Comparison of ENCODE assay signal across 8 cellular contexts in genomic region chr9:129937879-129938278, GRCh38.
A peak's percentile ranks its signal among the peaks of the same experiment; 100 is the strongest.
DNase-seq lines count a peak whose midpoint lies in the region; ATAC-seq and TF ChIP-seq lines count a peak whose summit lies in the region.
"Not testable (repeated sequence)": the region's sequence is repeated elsewhere in the genome, so short reads cannot be mapped to it uniquely, and the experiment has no call there.

No MANE protein-coding gene starts in this region.

- H2AFZ ChIP-seq in SK-N-SH (ENCODE audit: low read depth) = not testable (repeated sequence)

- peaks cover 57% of the 10 kb centered on the region for H3F3A ChIP-seq in SK-N-SH (replicated peaks; ENCODE audit: insufficient read depth)

- not testable (repeated sequence) for TF ChIP-seq CTCF in CD4-positive, alpha-beta T cell (IDR thresholded peaks at IDR 0.05); SK-N-SH (IDR thresholded peaks at IDR 0.05); dorsolateral prefrontal cortex (IDR thresholded peaks at IDR 0.05 in 54 of 56, conservative IDR thresholded peaks at IDR 0.05 in 2 of 56; ENCODE audit: low read depth in 1 of 56, partially characterized antibody in 56 of 56); right atrium auricular region (IDR thresholded peaks at IDR 0.05); natural killer cell (IDR thresholded peaks at IDR 0.05); upper lobe of right lung (IDR thresholded peaks at IDR 0.05)

- CTCF ChIA-PET in CD4-positive, alpha-beta T cell (lab: Charles Lee) = interaction anchor here (0.5 kb wide), 1 partner anchor 53 kb away, joined by 3 read pairs; no protein-coding TSS in a partner anchor
- CTCF ChIA-PET in SK-N-SH (lab: Yijun Ruan, JAX) = interaction anchor here (1.0 to 2.2 kb wide), 2 partner anchors 53 to 211 kb away, joined by 3 to 5 read pairs; no protein-coding TSS in a partner anchor

- H3K79me2 ChIP-seq in SK-N-SH (ENCODE audit: insufficient read depth) = not testable (repeated sequence)

- H4K20me1 ChIP-seq in SK-N-SH (ENCODE audit: insufficient read depth) = not testable (repeated sequence)

- POLR2A ChIA-PET in CD4-positive, alpha-beta T cell (lab: Charles Lee) = interaction anchor here (0.7 to 2.0 kb wide), 2 partner anchors 18 to 25 kb away, joined by 3 to 5 read pairs; no protein-coding TSS in a partner anchor
- POLR2A ChIA-PET in SK-N-SH (lab: Yijun Ruan, JAX) = not testable (repeated sequence)

- not testable (repeated sequence) for H3K4me3 ChIP-seq in SK-N-SH (ENCODE audit: low read depth in 2 of 2, low read length in 1 of 2); right atrium auricular region; upper lobe of right lung
- H3K4me3 ChIP-seq in adipocyte (ENCODE audit: low read length) (peak overlapping the region; percentile 44), dorsolateral prefrontal cortex (peak overlapping the region in 2 of 59 donors; percentile 22 to 30)

- not testable (repeated sequence) for H3K36me3 ChIP-seq in SK-N-SH (replicated peaks in 1 of 2; ENCODE audit: control insufficient read depth in 1 of 2, insufficient read depth in 2 of 2, low read length in 1 of 2); adipocyte (ENCODE audit: control insufficient read depth, insufficient read depth, low read length, severe bottlenecking); right atrium auricular region; upper lobe of right lung

- 0 out of 2 replicates have a peak overlapping the region, but pooled peaks have one; percentile 61 for H3K4me2 ChIP-seq in SK-N-SH

- peaks cover 57% of the 10 kb centered on the region for H3K36me3 Mint-ChIP-seq in CD4-positive, alpha-beta T cell (ENCODE audit: low read depth)
- not testable (repeated sequence) for H3K36me3 Mint-ChIP-seq in natural killer cell
- H3K36me3 Mint-ChIP-seq in stimulated activated naive CD8-positive, alpha-beta T cell treated with anti-CD3 and anti-CD28 coated beads, Interleukin-15, Interleukin-2, amounts not matched to agents 100 ng/mL and 50 ng/mL, for 24 hours (ENCODE audit: low read depth) = peaks cover 68% of the 10 kb centered on the region

- H3K4me1 ChIP-seq in SK-N-SH (ENCODE audit: control insufficient read depth in 1 of 2, insufficient read depth in 2 of 2, low read depth in 1 of 2, low read length in 1 of 2) = peaks cover 10 to 61% of the 10 kb centered on the region in 2 experiments
- peaks cover 47% of the 10 kb centered on the region for H3K4me1 ChIP-seq in adipocyte (ENCODE audit: control insufficient read depth, insufficient read depth, low read length)
- peaks cover 0 to 30% of the 10 kb centered on the region in 2 donors for H3K4me1 ChIP-seq in right atrium auricular region
- peaks cover 48% of the 10 kb centered on the region for H3K4me1 ChIP-seq in upper lobe of right lung

- peaks cover 64% of the 10 kb centered on the region for H3K4me1 Mint-ChIP-seq in CD4-positive, alpha-beta T cell (ENCODE audit: low read depth)
- peaks cover 39 to 43% of the 10 kb centered on the region in 2 donors for H3K4me1 Mint-ChIP-seq in natural killer cell
- H3K4me1 Mint-ChIP-seq in stimulated activated naive CD8-positive, alpha-beta T cell treated with anti-CD3 and anti-CD28 coated beads, Interleukin-15, Interleukin-2, amounts not matched to agents 100 ng/mL and 50 ng/mL, for 24 hours (ENCODE audit: low read depth) = peaks cover 71% of the 10 kb centered on the region

- intact Hi-C loops in CD4-positive, alpha-beta T cell (cut with DNase I, micrococcal nuclease); dorsolateral prefrontal cortex (cut with DNase I); natural killer cell (cut with micrococcal nuclease); upper lobe of right lung (cut with DNase I): not testable (repeated sequence)

- H3K9me3 ChIP-seq in CD4-positive, alpha-beta T cell (ENCODE audit: control insufficient read depth, low read length); adipocyte (ENCODE audit: control insufficient read depth, low read length); right atrium auricular region; upper lobe of right lung: not testable (repeated sequence)
- H3K9me3 ChIP-seq in SK-N-SH = peaks cover 10% of the 10 kb centered on the region; the same call in 1 of the 2 replicates

- peak overlapping the region; percentile 90 for H3K27ac Mint-ChIP-seq in CD4-positive, alpha-beta T cell
- peak overlapping the region; percentile 84 to 88 for H3K27ac Mint-ChIP-seq in natural killer cell
- peak overlapping the region; percentile 74 for H3K27ac Mint-ChIP-seq in stimulated activated naive CD8-positive, alpha-beta T cell treated with anti-CD3 and anti-CD28 coated beads, Interleukin-15, Interleukin-2, amounts not matched to agents 100 ng/mL and 50 ng/mL, for 24 hours

- not testable (repeated sequence) for DNase-seq in CD4-positive, alpha-beta T cell; SK-N-SH; adipocyte (ENCODE audit: low read depth); dorsolateral prefrontal cortex; natural killer cell; upper lobe of right lung
- DNase-seq in right atrium auricular region (ENCODE audit: low spot score) = peak; percentile 53

- H3K27me3 Mint-ChIP-seq in CD4-positive, alpha-beta T cell; natural killer cell (ENCODE audit: low read depth in 2 of 2); stimulated activated naive CD8-positive, alpha-beta T cell treated with anti-CD3 and anti-CD28 coated beads, Interleukin-15, Interleukin-2, amounts not matched to agents 100 ng/mL and 50 ng/mL, for 24 hours: not testable (repeated sequence)

- not testable (repeated sequence) for H3K9me2 ChIP-seq in SK-N-SH

- not testable (repeated sequence) for H3K4me3 Mint-ChIP-seq in CD4-positive, alpha-beta T cell; natural killer cell; stimulated activated naive CD8-positive, alpha-beta T cell treated with anti-CD3 and anti-CD28 coated beads, Interleukin-15, Interleukin-2, amounts not matched to agents 100 ng/mL and 50 ng/mL, for 24 hours

- TF ChIP-seq EP300 in SK-N-SH (IDR thresholded peaks at IDR 0.05; ENCODE audit: borderline replicate concordance in 1 of 2, low read depth in 1 of 2, low read length in 1 of 2) = not testable (repeated sequence)

- H3K9ac ChIP-seq in SK-N-SH (peak overlapping the region; percentile 44; the same call in 1 of the 2 replicates), adipocyte (ENCODE audit: low read length) (peak overlapping the region; percentile 49)

- 87% methylated on average over 5 of the region's 5 CpGs for WGBS in SK-N-SH (ENCODE audit: low lambda C conversion rate)

- H3K27me3 ChIP-seq in CD4-positive, alpha-beta T cell (ENCODE audit: control insufficient read depth, insufficient read depth, low read length); SK-N-SH (ENCODE audit: insufficient read depth); adipocyte (replicated peaks; ENCODE audit: control insufficient read depth, insufficient read depth, low read length); dorsolateral prefrontal cortex; right atrium auricular region; upper lobe of right lung: not testable (repeated sequence)

- H3K9me3 Mint-ChIP-seq in CD4-positive, alpha-beta T cell; natural killer cell; stimulated activated naive CD8-positive, alpha-beta T cell treated with anti-CD3 and anti-CD28 coated beads, Interleukin-15, Interleukin-2, amounts not matched to agents 100 ng/mL and 50 ng/mL, for 24 hours: not testable (repeated sequence)

- not testable (repeated sequence) for H3K27ac ChIP-seq in CD4-positive, alpha-beta T cell (ENCODE audit: low read depth, low read length)
- H3K27ac ChIP-seq in SK-N-SH (ENCODE audit: low read depth in 2 of 2, low read length in 1 of 2) (peak overlapping the region; percentile 1 to 89; a peak in 3 of 4 replicates), dorsolateral prefrontal cortex (peak overlapping the region; percentile 49 to 96 (median 88)), right atrium auricular region (peak overlapping the region; percentile 51 to 53), upper lobe of right lung (peak overlapping the region; percentile 24)

- TF ChIP-seq RAD21 in SK-N-SH (IDR thresholded peaks at IDR 0.05; ENCODE audit: low read length) = not testable (repeated sequence)

- not testable (repeated sequence) for ATAC-seq in CD4-positive, alpha-beta T cell (ENCODE audit: poor library complexity); natural killer cell; upper lobe of right lung
